20 cellular contexts compared by ENCODE assay signal in the genomic region with DNA sequence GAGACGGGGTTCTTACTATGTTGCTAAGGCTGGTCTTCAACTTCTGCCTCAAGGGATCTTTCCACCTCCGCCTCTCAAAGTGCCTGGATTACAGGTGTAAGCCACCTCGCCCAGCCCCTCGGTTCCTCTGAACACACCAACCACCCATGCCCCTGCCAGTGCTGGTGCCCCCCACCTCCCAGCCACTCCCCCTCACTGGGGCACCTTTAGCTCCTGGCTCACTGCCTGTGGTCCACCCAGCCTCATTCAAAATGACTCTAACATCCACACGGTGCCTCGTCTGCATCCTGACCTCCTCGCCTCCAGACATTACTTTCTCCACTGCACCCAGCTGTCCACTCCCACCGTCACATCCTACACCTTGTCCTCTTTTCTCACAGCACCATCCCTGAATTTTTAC.
"Had no signal": no experiment of that assay in that cellular context is flagged by ENCODE, and none has a peak within 500 bp of the region (broad histone marks: within the 10 kb centered on the region; RNA-seq: fewer than 3 reads in every experiment).

No MANE protein-coding gene starts in this region.

- H3K27ac Mint-ChIP-seq: dendritic cell treated with granulocyte-macrophage colony-stimulating factor and Interleukin-4, amounts not matched to agents 40 ng/mL and 50 ng/mL, for 4 days; nephron progenitor cell; stimulated activated naive CD8-positive, alpha-beta T cell treated with anti-CD3 and anti-CD28 coated beads, Interleukin-15, Interleukin-2, amounts not matched to agents 100 ng/mL and 50 ng/mL, for 24 hours had no signal

- H3K9me3 ChIP-seq: neutrophil, right atrium auricular region, tibial artery, upper lobe of right lung, vagina had no signal

- H3K27ac ChIP-seq: foreskin keratinocyte, neutrophil, right atrium auricular region, tibial artery, upper lobe of right lung, vagina had no signal

- H3K4me1 Mint-ChIP-seq: immature natural killer cell had no signal

- FAIRE-seq: endothelial cell of umbilical vein, keratinocyte, small intestine had no signal

- H3K4me3 ChIP-seq: lung, right atrium auricular region, tibial artery, upper lobe of right lung, vagina had no signal

- H3K36me3 ChIP-seq: neutrophil, right atrium auricular region, tibial artery, upper lobe of right lung, vagina had no signal

- H3K9me3 Mint-ChIP-seq: dendritic cell treated with granulocyte-macrophage colony-stimulating factor and Interleukin-4, amounts not matched to agents 40 ng/mL and 50 ng/mL, for 4 days; immature natural killer cell; naive thymus-derived CD4-positive, alpha-beta T cell; nephron progenitor cell; stimulated activated naive CD8-positive, alpha-beta T cell treated with anti-CD3 and anti-CD28 coated beads, Interleukin-15, Interleukin-2, amounts not matched to agents 100 ng/mL and 50 ng/mL, for 24 hours had no signal

- H3K36me3 Mint-ChIP-seq: immature natural killer cell; naive thymus-derived CD4-positive, alpha-beta T cell had no signal

- ATAC-seq: foreskin keratinocyte; left cardiac atrium; left ventricle myocardium superior; naive thymus-derived CD4-positive, alpha-beta T cell; upper lobe of right lung had no signal

- DNase-seq: erythroblast; foreskin keratinocyte; immature natural killer cell; left cardiac atrium; left ventricle myocardium superior; mesendoderm; naive thymus-derived CD4-positive, alpha-beta T cell; nephron progenitor cell; small intestine; stimulated activated CD4-positive, alpha-beta T cell treated with anti-CD3 and anti-CD28 coated beads, Interleukin-12 subunit alpha, Interleukin-12 subunit beta, amount 100 ng/mL, for 4 hours; tibial artery; upper lobe of right lung had no signal

- H3K4me3 Mint-ChIP-seq: dendritic cell treated with granulocyte-macrophage colony-stimulating factor and Interleukin-4, amounts not matched to agents 40 ng/mL and 50 ng/mL, for 4 days; immature natural killer cell; nephron progenitor cell; stimulated activated naive CD8-positive, alpha-beta T cell treated with anti-CD3 and anti-CD28 coated beads, Interleukin-15, Interleukin-2, amounts not matched to agents 100 ng/mL and 50 ng/mL, for 24 hours had no signal

- H3K27me3 ChIP-seq: foreskin keratinocyte, right atrium auricular region, upper lobe of right lung, vagina had no signal
